In genomic region chr7:19128856-19129255, GRCh38 we compare ENCODE assay signal across 19 cellular contexts. TPM values are rescaled to one million over a fixed set of nuclear protein-coding genes. Genes with fewer than 3 reads are reported as not detected.
A peak's percentile ranks its signal among the peaks of the same experiment; 100 is the strongest.
DNase-seq lines count a peak whose midpoint lies in the region; ATAC-seq and TF ChIP-seq lines count a peak whose summit lies in the region.
"Had no signal": no experiment of that assay in that cellular context is flagged by ENCODE, and none has a peak within 500 bp of the region (broad histone marks: within the 10 kb centered on the region; RNA-seq: fewer than 3 reads in every experiment).

No MANE protein-coding gene starts in this region.

- H3K27ac Mint-ChIP-seq in activated T-cell treated with anti-CD3 and anti-CD28 coated beads, Interleukin-2, amount 50 U/mL, for 72 hours, result no peak overlapping the region
- H3K27ac Mint-ChIP-seq: CD4-positive, CD25-positive, alpha-beta regulatory T cell; CD8-positive, alpha-beta memory T cell; GM23338; IgD-negative memory B cell had no signal

- peaks cover 15% of the 10 kb centered on the region for H3K4me1 ChIP-seq in SJSA1 (replicated peaks)
- H3K4me1 ChIP-seq: BE2C had no signal

- no peaks in the 10 kb centered on the region for H3K27me3 ChIP-seq in SJSA1 (replicated peaks)
- H3K27me3 ChIP-seq: BE2C had no signal

- DNase-seq in GM04503 (ENCODE audit: low read depth) (peak; percentile 10), SJSA1 (ENCODE audit: low read depth in 1 of 2, low spot score in 2 of 2) (peak in 1 of 2 experiments; percentile 84), fibroblast of peridontal ligament (ENCODE audit: extremely low read depth) (peak; percentile 46), NCI-H1048 (lab: John Stamatoyannopoulos, UW) (no peak)
- no peak for DNase-seq in activated T-cell treated with anti-CD3 and anti-CD28 coated beads, Interleukin-2, amount 50 U/mL, for 72 hours
- DNase-seq in activated CD4-positive, alpha-beta T cell treated with anti-CD3 and anti-CD28 coated beads, Interleukin-2, amount 50 U/mL, for 4 hours, result no peak
- DNase-seq: BE2C; C1 segment of cervical spinal cord; CD4-positive, CD25-positive, alpha-beta regulatory T cell; CD8-positive, alpha-beta memory T cell; COR-L47; DMS 273 treated with DMSO at 0.1 percent for 48 hours; DMS53; DND-41; H7 had no signal

- ATAC-seq in activated T-cell treated with anti-CD3 and anti-CD28 coated beads, Interleukin-2, amount 50 U/mL, for 72 hours (replicated peaks in 1 of 2), result no peak
- no peak for ATAC-seq in SK-N-SH treated with all-trans-retinoic acid at 6 μM for 48 hours
- ATAC-seq: GM23338 had no signal

- no peak overlapping the region for H3K4me3 ChIP-seq in SJSA1
- H3K4me3 ChIP-seq: GM23338 had no signal

- no peak overlapping the region for H3K4me3 Mint-ChIP-seq in activated T-cell treated with anti-CD3 and anti-CD28 coated beads, Interleukin-2, amount 50 U/mL, for 72 hours
- H3K4me3 Mint-ChIP-seq: CD4-positive, CD25-positive, alpha-beta regulatory T cell; CD8-positive, alpha-beta memory T cell; GM23338; IgD-negative memory B cell had no signal

- H3K9me3 ChIP-seq in SJSA1 (replicated peaks), result no peaks in the 10 kb centered on the region
- H3K9me3 ChIP-seq: BE2C had no signal

- peaks cover 3 to 4% of the 10 kb centered on the region in 2 donors for H3K9me3 Mint-ChIP-seq in activated T-cell treated with anti-CD3 and anti-CD28 coated beads, Interleukin-2, amount 50 U/mL, for 72 hours
- H3K9me3 Mint-ChIP-seq: GM23338 had no signal

- H3K36me3 Mint-ChIP-seq in activated T-cell treated with anti-CD3 and anti-CD28 coated beads, Interleukin-2, amount 50 U/mL, for 72 hours (ENCODE audit: insufficient read depth in 2 of 2), result no peaks in the 10 kb centered on the region
- H3K36me3 Mint-ChIP-seq: CD4-positive, CD25-positive, alpha-beta regulatory T cell; CD8-positive, alpha-beta memory T cell; IgD-negative memory B cell had no signal

- H3K27me3 Mint-ChIP-seq in activated T-cell treated with anti-CD3 and anti-CD28 coated beads, Interleukin-2, amount 50 U/mL, for 72 hours (ENCODE audit: low read depth), result no peaks in the 10 kb centered on the region
- H3K27me3 Mint-ChIP-seq: CD4-positive, CD25-positive, alpha-beta regulatory T cell had no signal

- H3K36me3 ChIP-seq in SJSA1, result no peaks in the 10 kb centered on the region
- H3K36me3 ChIP-seq: BE2C had no signal

- peak overlapping the region; percentile 67 for H3K27ac ChIP-seq in SJSA1

- no peaks in the 10 kb centered on the region for H3K4me1 Mint-ChIP-seq in activated T-cell treated with anti-CD3 and anti-CD28 coated beads, Interleukin-2, amount 50 U/mL, for 72 hours (ENCODE audit: low read depth)
- H3K4me1 Mint-ChIP-seq: CD4-positive, CD25-positive, alpha-beta regulatory T cell; CD8-positive, alpha-beta memory T cell; GM23338; IgD-negative memory B cell had no signal

TF ChIP-seq in SK-N-SH treated with all-trans-retinoic acid at 6 μM for 48 hours, 23 proteins besides CTCF, POLR2A, EP300 and RAD21:
- TF ChIP-seq ZNF8 (CRISPR knock-in tag; IDR thresholded peaks at IDR 0.05) (no peak), BACH2 (CRISPR knock-in tag; IDR thresholded peaks at IDR 0.05; ENCODE audit: borderline replicate concordance) (no peak), PPARA (CRISPR knock-in tag; IDR thresholded peaks at IDR 0.05; ENCODE audit: borderline replicate concordance) (no peak), PATZ1 (CRISPR knock-in tag; IDR thresholded peaks at IDR 0.05; ENCODE audit: borderline replicate concordance) (no peak), ZFP3 (CRISPR knock-in tag; IDR thresholded peaks at IDR 0.05) (no peak), ZNF565 (CRISPR knock-in tag; conservative IDR thresholded peaks at IDR 0.05; ENCODE audit: low read depth) (no peak), CSRNP3 (CRISPR knock-in tag; IDR thresholded peaks at IDR 0.05) (no peak), TCF4 (CRISPR knock-in tag; IDR thresholded peaks at IDR 0.05; ENCODE audit: borderline replicate concordance) (no peak), OSR1 (CRISPR knock-in tag; IDR thresholded peaks at IDR 0.05) (no peak), TSHZ2 (CRISPR knock-in tag; IDR thresholded peaks at IDR 0.05) (no peak), ISL1 (CRISPR knock-in tag; IDR thresholded peaks at IDR 0.05) (no peak), CSDC2 (CRISPR knock-in tag; IDR thresholded peaks at IDR 0.05) (no peak), RARB (CRISPR knock-in tag; IDR thresholded peaks at IDR 0.05) (no peak), ZC3H10 (CRISPR knock-in tag; IDR thresholded peaks at IDR 0.05) (no peak), GLIS3 (CRISPR knock-in tag; IDR thresholded peaks at IDR 0.05) (no peak), TOX (CRISPR knock-in tag; IDR thresholded peaks at IDR 0.05; ENCODE audit: borderline replicate concordance) (no peak), POU6F1 (CRISPR knock-in tag; IDR thresholded peaks at IDR 0.05; ENCODE audit: borderline replicate concordance, low read depth) (no peak)

RNA-seq across cellular contexts. Expression of gene TWIST1, which starts 11.4 kb away (rescaled TPM):
- total RNA-seq in SJSA1 (2014; rRNA removed; shearing (Covaris generic)), result 49.5 and 76.2 TPM in 2 replicates
- 1 to 10 TPM in 1 of 2 donors, under 1 TPM in 1; 0.48 to 6.5 TPM for total RNA-seq in activated T-cell treated with anti-CD3 and anti-CD28 coated beads, Interleukin-2, amount 50 U/mL, for 72 hours

RNA-seq across cellular contexts. Expression of gene FERD3L, which starts 16.4 kb away (rescaled TPM):
- not detected in 2 replicates for total RNA-seq in SJSA1 (2014; rRNA removed; shearing (Covaris generic))
- total RNA-seq in activated T-cell treated with anti-CD3 and anti-CD28 coated beads, Interleukin-2, amount 50 U/mL, for 72 hours, result not detected
- total RNA-seq: A172; CD4-positive, CD25-positive, alpha-beta regulatory T cell; CD8-positive, alpha-beta memory T cell; GM23338; H7 had no signal

Comparison
In these comparisons a context has a peak if more than half of its experiments do, and no peak if none do; other contexts are left out.
1. DNase-seq: peak in GM04503 (single experiment) and fibroblast of peridontal ligament (single experiment); none in activated T-cell treated with anti-CD3 and anti-CD28 coated beads, Interleukin-2, amount 50 U/mL, for 72 hours (0 of 2), NCI-H1048 (single experiment) and activated CD4-positive, alpha-beta T cell treated with anti-CD3 and anti-CD28 coated beads, Interleukin-2, amount 50 U/mL, for 4 hours (0 of 2).